ENCODE assay signal across 1 cellular context in the genomic region with DNA sequence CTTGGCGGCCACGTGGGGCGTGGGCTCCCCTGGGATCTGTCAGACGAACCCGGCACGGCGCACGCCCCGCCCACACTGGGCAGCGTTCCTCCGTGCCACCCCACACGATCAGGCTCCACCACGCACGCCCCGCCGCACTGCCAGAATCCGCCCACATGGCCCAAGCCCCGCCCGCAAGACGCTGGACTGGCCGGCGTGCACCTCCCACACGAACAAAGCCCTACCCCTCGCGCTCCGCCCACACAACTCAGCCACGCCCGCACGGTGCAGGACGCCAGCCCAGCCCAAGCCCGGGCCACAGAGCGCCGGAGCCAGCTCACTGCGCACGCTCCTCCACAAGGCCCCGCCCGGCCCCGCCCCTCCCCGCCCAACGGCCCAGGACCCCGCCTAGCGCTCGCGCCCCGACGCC.
TF ChIP-seq lines count a peak whose summit lies in the region.

No MANE protein-coding gene starts in this region.

TF ChIP-seq in HepG2, 621 proteins besides CTCF, POLR2A, EP300 and RAD21 (continued from another document and continues in another):
- TF ChIP-seq, protein P1, sequence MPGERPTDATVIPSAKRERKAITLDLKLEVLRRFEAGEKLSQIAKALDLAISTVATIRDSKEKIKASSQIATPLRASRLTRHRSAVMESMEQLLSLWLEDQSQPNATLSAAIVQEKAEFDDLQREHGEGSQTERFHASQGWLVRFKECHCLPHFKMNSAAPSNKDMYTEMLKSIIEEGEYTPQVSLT (CRISPR knock-in tag; IDR thresholded peaks at IDR 0.05; ENCODE audit: borderline replicate concordance, low read depth) = no peak
- TF ChIP-seq ZNF678 (CRISPR knock-in tag; IDR thresholded peaks at IDR 0.05) (0 out of 2 replicates have a peak, but pooled peaks have one; percentile 14), TEAD2 (CRISPR knock-in tag; IDR thresholded peaks at IDR 0.05) (no peak), AGO2 (optimal IDR thresholded peaks at IDR 0.05; ENCODE audit: low read depth, low read length) (peak; percentile 81), MTA1 (CRISPR knock-in tag; IDR thresholded peaks at IDR 0.05; ENCODE audit: borderline replicate concordance) (peak; percentile 54; the same call in 1 of the 2 replicates), ZNF296 (CRISPR knock-in tag; conservative IDR thresholded peaks at IDR 0.05) (no peak), TGIF2 (CRISPR knock-in tag; IDR thresholded peaks at IDR 0.05) (peak; percentile 99), ZNF382 (CRISPR knock-in tag; IDR thresholded peaks at IDR 0.05; ENCODE audit: borderline replicate concordance) (no peak), ZNF674 (CRISPR knock-in tag; IDR thresholded peaks at IDR 0.05; ENCODE audit: low read depth) (0 out of 2 replicates have a peak, but pooled peaks have one; percentile 17), ZNF33B (CRISPR knock-in tag; IDR thresholded peaks at IDR 0.05) (no peak), PITX1 (CRISPR knock-in tag; IDR thresholded peaks at IDR 0.05) (peak; percentile 49; the same call in 1 of the 2 replicates), KLF13 (CRISPR knock-in tag; IDR thresholded peaks at IDR 0.05) (peak; percentile 70; the same call in 1 of the 2 replicates), POLR2AphosphoS2 (IDR thresholded peaks at IDR 0.05; ENCODE audit: low read depth, low read length) (no peak; the same call in 1 of the 2 replicates), HNRNPUL1 (IDR thresholded peaks at IDR 0.05; ENCODE audit: low read depth, low read length) (0 out of 2 replicates have a peak, but pooled peaks have one; percentile 39), SP2 (CRISPR knock-in tag; IDR thresholded peaks at IDR 0.05) (peak; percentile 39; the same call in 1 of the 2 replicates), SP1 (IDR thresholded peaks at IDR 0.05) (0 out of 2 replicates have a peak, but pooled peaks have one; percentile 16), SP1 (CRISPR knock-in tag; IDR thresholded peaks at IDR 0.05) (peak; percentile 91), MTF2 (CRISPR knock-in tag; IDR thresholded peaks at IDR 0.05; ENCODE audit: borderline replicate concordance) (0 out of 2 replicates have a peak, but pooled peaks have one; percentile 1), SIN3A (IDR thresholded peaks at IDR 0.05; ENCODE audit: borderline replicate concordance, low read depth, low read length) (peak; percentile 91; the same call in 1 of the 2 replicates), RBFOX2 (IDR thresholded peaks at IDR 0.05; ENCODE audit: low read depth, low read length) (peak; percentile 59), MXD4 (CRISPR knock-in tag; IDR thresholded peaks at IDR 0.05) (peak; percentile 99)
- TF ChIP-seq, protein P2, sequence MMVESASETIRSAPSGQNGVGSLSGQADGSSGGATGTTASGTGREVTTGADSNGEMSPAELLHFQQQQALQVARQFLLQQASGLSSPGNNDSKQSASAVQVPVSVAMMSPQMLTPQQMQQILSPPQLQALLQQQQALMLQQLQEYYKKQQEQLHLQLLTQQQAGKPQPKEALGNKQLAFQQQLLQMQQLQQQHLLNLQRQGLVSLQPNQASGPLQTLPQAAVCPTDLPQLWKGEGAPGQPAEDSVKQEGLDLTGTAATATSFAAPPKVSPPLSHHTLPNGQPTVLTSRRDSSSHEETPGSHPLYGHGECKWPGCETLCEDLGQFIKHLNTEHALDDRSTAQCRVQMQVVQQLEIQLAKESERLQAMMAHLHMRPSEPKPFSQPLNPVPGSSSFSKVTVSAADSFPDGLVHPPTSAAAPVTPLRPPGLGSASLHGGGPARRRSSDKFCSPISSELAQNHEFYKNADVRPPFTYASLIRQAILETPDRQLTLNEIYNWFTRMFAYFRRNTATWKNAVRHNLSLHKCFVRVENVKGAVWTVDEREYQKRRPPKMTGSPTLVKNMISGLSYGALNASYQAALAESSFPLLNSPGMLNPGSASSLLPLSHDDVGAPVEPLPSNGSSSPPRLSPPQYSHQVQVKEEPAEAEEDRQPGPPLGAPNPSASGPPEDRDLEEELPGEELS (CRISPR knock-in tag; IDR thresholded peaks at IDR 0.05) = peak; percentile 55
- TF ChIP-seq, protein P3, sequence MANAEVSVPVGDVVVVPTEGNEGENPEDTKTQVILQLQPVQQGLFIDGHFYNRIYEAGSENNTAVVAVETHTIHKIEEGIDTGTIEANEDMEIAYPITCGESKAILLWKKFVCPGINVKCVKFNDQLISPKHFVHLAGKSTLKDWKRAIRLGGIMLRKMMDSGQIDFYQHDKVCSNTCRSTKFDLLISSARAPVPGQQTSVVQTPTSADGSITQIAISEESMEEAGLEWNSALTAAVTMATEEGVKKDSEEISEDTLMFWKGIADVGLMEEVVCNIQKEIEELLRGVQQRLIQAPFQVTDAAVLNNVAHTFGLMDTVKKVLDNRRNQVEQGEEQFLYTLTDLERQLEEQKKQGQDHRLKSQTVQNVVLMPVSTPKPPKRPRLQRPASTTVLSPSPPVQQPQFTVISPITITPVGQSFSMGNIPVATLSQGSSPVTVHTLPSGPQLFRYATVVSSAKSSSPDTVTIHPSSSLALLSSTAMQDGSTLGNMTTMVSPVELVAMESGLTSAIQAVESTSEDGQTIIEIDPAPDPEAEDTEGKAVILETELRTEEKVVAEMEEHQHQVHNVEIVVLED (CRISPR knock-in tag; IDR thresholded peaks at IDR 0.05; ENCODE audit: borderline replicate concordance) = peak; percentile 78
- TF ChIP-seq, protein P4, sequence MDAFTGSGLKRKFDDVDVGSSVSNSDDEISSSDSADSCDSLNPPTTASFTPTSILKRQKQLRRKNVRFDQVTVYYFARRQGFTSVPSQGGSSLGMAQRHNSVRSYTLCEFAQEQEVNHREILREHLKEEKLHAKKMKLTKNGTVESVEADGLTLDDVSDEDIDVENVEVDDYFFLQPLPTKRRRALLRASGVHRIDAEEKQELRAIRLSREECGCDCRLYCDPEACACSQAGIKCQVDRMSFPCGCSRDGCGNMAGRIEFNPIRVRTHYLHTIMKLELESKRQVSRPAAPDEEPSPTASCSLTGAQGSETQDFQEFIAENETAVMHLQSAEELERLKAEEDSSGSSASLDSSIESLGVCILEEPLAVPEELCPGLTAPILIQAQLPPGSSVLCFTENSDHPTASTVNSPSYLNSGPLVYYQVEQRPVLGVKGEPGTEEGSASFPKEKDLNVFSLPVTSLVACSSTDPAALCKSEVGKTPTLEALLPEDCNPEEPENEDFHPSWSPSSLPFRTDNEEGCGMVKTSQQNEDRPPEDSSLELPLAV (CRISPR knock-in tag; conservative IDR thresholded peaks at IDR 0.05; ENCODE audit: low read depth) = no peak
- TF ChIP-seq, protein P5, sequence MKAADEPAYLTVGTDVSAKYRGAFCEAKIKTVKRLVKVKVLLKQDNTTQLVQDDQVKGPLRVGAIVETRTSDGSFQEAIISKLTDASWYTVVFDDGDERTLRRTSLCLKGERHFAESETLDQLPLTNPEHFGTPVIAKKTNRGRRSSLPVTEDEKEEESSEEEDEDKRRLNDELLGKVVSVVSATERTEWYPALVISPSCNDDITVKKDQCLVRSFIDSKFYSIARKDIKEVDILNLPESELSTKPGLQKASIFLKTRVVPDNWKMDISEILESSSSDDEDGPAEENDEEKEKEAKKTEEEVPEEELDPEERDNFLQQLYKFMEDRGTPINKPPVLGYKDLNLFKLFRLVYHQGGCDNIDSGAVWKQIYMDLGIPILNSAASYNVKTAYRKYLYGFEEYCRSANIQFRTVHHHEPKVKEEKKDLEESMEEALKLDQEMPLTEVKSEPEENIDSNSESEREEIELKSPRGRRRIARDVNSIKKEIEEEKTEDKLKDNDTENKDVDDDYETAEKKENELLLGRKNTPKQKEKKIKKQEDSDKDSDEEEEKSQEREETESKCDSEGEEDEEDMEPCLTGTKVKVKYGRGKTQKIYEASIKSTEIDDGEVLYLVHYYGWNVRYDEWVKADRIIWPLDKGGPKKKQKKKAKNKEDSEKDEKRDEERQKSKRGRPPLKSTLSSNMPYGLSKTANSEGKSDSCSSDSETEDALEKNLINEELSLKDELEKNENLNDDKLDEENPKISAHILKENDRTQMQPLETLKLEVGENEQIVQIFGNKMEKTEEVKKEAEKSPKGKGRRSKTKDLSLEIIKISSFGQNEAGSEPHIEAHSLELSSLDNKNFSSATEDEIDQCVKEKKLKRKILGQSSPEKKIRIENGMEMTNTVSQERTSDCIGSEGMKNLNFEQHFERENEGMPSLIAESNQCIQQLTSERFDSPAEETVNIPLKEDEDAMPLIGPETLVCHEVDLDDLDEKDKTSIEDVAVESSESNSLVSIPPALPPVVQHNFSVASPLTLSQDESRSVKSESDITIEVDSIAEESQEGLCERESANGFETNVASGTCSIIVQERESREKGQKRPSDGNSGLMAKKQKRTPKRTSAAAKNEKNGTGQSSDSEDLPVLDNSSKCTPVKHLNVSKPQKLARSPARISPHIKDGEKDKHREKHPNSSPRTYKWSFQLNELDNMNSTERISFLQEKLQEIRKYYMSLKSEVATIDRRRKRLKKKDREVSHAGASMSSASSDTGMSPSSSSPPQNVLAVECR (CRISPR knock-in tag; IDR thresholded peaks at IDR 0.05; ENCODE audit: borderline replicate concordance) = peak; percentile 98
- TF ChIP-seq, protein P6, sequence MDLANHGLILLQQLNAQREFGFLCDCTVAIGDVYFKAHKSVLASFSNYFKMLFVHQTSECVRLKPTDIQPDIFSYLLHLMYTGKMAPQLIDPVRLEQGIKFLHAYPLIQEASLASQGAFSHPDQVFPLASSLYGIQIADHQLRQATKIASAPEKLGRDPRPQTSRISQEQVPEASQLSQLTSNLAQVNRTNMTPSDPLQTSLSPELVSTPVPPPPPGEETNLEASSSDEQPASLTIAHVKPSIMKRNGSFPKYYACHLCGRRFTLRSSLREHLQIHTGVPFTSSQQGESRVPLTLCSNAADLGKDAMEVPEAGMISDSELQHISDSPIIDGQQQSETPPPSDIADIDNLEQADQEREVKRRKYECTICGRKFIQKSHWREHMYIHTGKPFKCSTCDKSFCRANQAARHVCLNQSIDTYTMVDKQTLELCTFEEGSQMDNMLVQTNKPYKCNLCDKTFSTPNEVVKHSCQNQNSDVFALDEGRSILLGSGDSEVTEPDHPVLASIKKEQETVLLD (CRISPR knock-in tag; IDR thresholded peaks at IDR 0.05; ENCODE audit: low read depth) = no peak
- TF ChIP-seq, protein P7, sequence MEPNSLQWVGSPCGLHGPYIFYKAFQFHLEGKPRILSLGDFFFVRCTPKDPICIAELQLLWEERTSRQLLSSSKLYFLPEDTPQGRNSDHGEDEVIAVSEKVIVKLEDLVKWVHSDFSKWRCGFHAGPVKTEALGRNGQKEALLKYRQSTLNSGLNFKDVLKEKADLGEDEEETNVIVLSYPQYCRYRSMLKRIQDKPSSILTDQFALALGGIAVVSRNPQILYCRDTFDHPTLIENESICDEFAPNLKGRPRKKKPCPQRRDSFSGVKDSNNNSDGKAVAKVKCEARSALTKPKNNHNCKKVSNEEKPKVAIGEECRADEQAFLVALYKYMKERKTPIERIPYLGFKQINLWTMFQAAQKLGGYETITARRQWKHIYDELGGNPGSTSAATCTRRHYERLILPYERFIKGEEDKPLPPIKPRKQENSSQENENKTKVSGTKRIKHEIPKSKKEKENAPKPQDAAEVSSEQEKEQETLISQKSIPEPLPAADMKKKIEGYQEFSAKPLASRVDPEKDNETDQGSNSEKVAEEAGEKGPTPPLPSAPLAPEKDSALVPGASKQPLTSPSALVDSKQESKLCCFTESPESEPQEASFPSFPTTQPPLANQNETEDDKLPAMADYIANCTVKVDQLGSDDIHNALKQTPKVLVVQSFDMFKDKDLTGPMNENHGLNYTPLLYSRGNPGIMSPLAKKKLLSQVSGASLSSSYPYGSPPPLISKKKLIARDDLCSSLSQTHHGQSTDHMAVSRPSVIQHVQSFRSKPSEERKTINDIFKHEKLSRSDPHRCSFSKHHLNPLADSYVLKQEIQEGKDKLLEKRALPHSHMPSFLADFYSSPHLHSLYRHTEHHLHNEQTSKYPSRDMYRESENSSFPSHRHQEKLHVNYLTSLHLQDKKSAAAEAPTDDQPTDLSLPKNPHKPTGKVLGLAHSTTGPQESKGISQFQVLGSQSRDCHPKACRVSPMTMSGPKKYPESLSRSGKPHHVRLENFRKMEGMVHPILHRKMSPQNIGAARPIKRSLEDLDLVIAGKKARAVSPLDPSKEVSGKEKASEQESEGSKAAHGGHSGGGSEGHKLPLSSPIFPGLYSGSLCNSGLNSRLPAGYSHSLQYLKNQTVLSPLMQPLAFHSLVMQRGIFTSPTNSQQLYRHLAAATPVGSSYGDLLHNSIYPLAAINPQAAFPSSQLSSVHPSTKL (CRISPR knock-in tag; IDR thresholded peaks at IDR 0.05) = peak; percentile 0; the same call in 1 of the 2 replicates
- TF ChIP-seq, protein P8, sequence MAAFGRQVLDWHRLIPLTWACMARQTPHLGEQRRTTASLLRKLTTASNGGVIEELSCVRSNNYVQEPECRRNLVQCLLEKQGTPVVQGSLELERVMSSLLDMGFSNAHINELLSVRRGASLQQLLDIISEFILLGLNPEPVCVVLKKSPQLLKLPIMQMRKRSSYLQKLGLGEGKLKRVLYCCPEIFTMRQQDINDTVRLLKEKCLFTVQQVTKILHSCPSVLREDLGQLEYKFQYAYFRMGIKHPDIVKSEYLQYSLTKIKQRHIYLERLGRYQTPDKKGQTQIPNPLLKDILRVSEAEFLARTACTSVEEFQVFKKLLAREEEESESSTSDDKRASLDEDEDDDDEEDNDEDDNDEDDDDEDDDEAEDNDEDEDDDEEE (CRISPR knock-in tag; IDR thresholded peaks at IDR 0.05) = peak; percentile 1; the same call in 1 of the 2 replicates
- TF ChIP-seq, protein P9, sequence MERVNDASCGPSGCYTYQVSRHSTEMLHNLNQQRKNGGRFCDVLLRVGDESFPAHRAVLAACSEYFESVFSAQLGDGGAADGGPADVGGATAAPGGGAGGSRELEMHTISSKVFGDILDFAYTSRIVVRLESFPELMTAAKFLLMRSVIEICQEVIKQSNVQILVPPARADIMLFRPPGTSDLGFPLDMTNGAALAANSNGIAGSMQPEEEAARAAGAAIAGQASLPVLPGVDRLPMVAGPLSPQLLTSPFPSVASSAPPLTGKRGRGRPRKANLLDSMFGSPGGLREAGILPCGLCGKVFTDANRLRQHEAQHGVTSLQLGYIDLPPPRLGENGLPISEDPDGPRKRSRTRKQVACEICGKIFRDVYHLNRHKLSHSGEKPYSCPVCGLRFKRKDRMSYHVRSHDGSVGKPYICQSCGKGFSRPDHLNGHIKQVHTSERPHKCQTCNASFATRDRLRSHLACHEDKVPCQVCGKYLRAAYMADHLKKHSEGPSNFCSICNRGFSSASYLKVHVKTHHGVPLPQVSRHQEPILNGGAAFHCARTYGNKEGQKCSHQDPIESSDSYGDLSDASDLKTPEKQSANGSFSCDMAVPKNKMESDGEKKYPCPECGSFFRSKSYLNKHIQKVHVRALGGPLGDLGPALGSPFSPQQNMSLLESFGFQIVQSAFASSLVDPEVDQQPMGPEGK (CRISPR knock-in tag; IDR thresholded peaks at IDR 0.05) = peak; percentile 60; the same call in 1 of the 2 replicates
- TF ChIP-seq, protein P10, sequence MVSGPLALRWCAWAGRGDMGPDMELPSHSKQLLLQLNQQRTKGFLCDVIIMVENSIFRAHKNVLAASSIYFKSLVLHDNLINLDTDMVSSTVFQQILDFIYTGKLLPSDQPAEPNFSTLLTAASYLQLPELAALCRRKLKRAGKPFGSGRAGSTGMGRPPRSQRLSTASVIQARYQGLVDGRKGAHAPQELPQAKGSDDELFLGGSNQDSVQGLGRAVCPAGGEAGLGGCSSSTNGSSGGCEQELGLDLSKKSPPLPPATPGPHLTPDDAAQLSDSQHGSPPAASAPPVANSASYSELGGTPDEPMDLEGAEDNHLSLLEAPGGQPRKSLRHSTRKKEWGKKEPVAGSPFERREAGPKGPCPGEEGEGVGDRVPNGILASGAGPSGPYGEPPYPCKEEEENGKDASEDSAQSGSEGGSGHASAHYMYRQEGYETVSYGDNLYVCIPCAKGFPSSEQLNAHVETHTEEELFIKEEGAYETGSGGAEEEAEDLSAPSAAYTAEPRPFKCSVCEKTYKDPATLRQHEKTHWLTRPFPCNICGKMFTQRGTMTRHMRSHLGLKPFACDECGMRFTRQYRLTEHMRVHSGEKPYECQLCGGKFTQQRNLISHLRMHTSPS (CRISPR knock-in tag; IDR thresholded peaks at IDR 0.05; ENCODE audit: low read depth) = peak; percentile 88
